1 cellular context compared by ENCODE assay signal in genomic region chr5:892390-893136, GRCh38.
TF ChIP-seq lines count a peak whose summit lies in the region.

BRD9 (minus strand) TSS chr5:892801; CDS start chr5:892657, 144 bp downstream.
A gene with protein sequence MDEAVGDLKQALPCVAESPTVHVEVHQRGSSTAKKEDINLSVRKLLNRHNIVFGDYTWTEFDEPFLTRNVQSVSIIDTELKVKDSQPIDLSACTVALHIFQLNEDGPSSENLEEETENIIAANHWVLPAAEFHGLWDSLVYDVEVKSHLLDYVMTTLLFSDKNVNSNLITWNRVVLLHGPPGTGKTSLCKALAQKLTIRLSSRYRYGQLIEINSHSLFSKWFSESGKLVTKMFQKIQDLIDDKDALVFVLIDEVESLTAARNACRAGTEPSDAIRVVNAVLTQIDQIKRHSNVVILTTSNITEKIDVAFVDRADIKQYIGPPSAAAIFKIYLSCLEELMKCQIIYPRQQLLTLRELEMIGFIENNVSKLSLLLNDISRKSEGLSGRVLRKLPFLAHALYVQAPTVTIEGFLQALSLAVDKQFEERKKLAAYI (plus strand): TSS chr5:892884. CDS start chr5:892999, 115 bp downstream.

TF ChIP-seq in K562, 482 proteins besides CTCF, POLR2A, EP300 and RAD21 (continued from another document and continues in another):
- peak; percentile 76 for TF ChIP-seq ZNF592 (IDR thresholded peaks at IDR 0.05)
- no peak; the same call in 1 of the 2 replicates for TF ChIP-seq ZNF274 (IDR thresholded peaks at IDR 0.05; ENCODE audit: borderline replicate concordance, low read depth, low read length)
- peak; percentile 50; the same call in 1 of the 2 replicates for TF ChIP-seq MTA2 (IDR thresholded peaks at IDR 0.05; ENCODE audit: low read depth)
- no peak for TF ChIP-seq ETS2 (tag; IDR thresholded peaks at IDR 0.05; ENCODE audit: borderline replicate concordance, poor library complexity, severe bottlenecking)
- 0 out of 2 replicates have a peak, but pooled peaks have one; percentile 39 for TF ChIP-seq CBX1 (IDR thresholded peaks at IDR 0.05; ENCODE audit: low read depth)
- no peak for TF ChIP-seq ZNF121 (CRISPR knock-in tag; conservative IDR thresholded peaks at IDR 0.05)
- TF ChIP-seq BHLHE40 (IDR thresholded peaks at IDR 0.05; ENCODE audit: low read length): no peak
- TF ChIP-seq ATF3 (IDR thresholded peaks at IDR 0.05): no peak
- TF ChIP-seq ATF3 (CRISPR knock-in tag; conservative IDR thresholded peaks at IDR 0.05): 0 out of 2 replicates have a peak, but pooled peaks have one; percentile 33
- TF ChIP-seq ZNF445 (CRISPR knock-in tag; IDR thresholded peaks at IDR 0.05; ENCODE audit: low read depth): no peak
- TF ChIP-seq, protein P1, sequence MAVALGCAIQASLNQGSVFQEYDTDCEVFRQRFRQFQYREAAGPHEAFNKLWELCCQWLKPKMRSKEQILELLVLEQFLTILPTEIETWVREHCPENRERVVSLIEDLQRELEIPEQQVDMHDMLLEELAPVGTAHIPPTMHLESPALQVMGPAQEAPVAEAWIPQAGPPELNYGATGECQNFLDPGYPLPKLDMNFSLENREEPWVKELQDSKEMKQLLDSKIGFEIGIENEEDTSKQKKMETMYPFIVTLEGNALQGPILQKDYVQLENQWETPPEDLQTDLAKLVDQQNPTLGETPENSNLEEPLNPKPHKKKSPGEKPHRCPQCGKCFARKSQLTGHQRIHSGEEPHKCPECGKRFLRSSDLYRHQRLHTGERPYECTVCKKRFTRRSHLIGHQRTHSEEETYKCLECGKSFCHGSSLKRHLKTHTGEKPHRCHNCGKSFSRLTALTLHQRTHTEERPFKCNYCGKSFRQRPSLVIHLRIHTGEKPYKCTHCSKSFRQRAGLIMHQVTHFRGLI (CRISPR knock-in tag; IDR thresholded peaks at IDR 0.05): no peak
- TF ChIP-seq TCF3 (CRISPR knock-in tag; IDR thresholded peaks at IDR 0.05): no peak
- TF ChIP-seq TCFL5 (CRISPR knock-in tag; conservative IDR thresholded peaks at IDR 0.05): no peak
- TF ChIP-seq SIX5 (IDR thresholded peaks at IDR 0.05; ENCODE audit: borderline replicate concordance in 1 of 2, insufficient read depth in 1 of 2, low read depth in 1 of 2, low read length in 2 of 2): peak; percentile 21 to 42; a peak in 2 of 4 replicates
- TF ChIP-seq, protein P2, sequence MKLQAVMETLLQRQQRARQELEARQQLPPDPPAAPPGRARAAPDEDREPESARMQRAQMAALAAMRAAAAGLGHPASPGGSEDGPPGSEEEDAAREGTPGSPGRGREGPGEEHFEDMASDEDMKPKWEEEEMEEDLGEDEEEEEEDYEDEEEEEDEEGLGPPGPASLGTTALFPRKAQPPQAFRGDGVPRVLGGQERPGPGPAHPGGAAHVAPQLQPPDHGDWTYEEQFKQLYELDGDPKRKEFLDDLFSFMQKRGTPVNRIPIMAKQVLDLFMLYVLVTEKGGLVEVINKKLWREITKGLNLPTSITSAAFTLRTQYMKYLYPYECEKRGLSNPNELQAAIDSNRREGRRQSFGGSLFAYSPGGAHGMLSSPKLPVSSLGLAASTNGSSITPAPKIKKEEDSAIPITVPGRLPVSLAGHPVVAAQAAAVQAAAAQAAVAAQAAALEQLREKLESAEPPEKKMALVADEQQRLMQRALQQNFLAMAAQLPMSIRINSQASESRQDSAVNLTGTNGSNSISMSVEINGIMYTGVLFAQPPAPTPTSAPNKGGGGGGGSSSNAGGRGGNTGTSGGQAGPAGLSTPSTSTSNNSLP (IDR thresholded peaks at IDR 0.05; ENCODE audit: borderline replicate concordance, low read depth, low read length): no peak
- peak in 1 of 2 experiments; percentile 24; a peak in 1 of 4 replicates for TF ChIP-seq TBL1XR1 (IDR thresholded peaks at IDR 0.05; ENCODE audit: low read length in 2 of 2)
- no peak for TF ChIP-seq RBM25 (IDR thresholded peaks at IDR 0.05; ENCODE audit: low read depth, low read length, severe bottlenecking)
- TF ChIP-seq ZFPM2 (CRISPR knock-in tag; IDR thresholded peaks at IDR 0.05): no peak
- TF ChIP-seq BDP1 (IDR thresholded peaks at IDR 0.05; ENCODE audit: insufficient read depth, insufficient read length): no peak
- no peak for TF ChIP-seq TSC22D4 (tag; IDR thresholded peaks at IDR 0.05)
- TF ChIP-seq CGGBP1 (CRISPR knock-in tag; IDR thresholded peaks at IDR 0.05): no peak
- no peak for TF ChIP-seq MAFF (IDR thresholded peaks at IDR 0.05; ENCODE audit: low read length)
- TF ChIP-seq HNRNPUL1 (IDR thresholded peaks at IDR 0.05; ENCODE audit: low read length): no peak
- no peak for TF ChIP-seq TCF7L2 (IDR thresholded peaks at IDR 0.05; ENCODE audit: low read depth, low read length)
- TF ChIP-seq FOXJ2 (tag; IDR thresholded peaks at IDR 0.05): no peak
- no peak for TF ChIP-seq HMBOX1 (IDR thresholded peaks at IDR 0.05)
- peak; percentile 99 for TF ChIP-seq SAP30 (IDR thresholded peaks at IDR 0.05; ENCODE audit: borderline replicate concordance, insufficient read depth, low read depth, low read length, poor library complexity, severe bottlenecking)
- TF ChIP-seq GATAD2B (IDR thresholded peaks at IDR 0.05; ENCODE audit: borderline replicate concordance): peak; percentile 99
- no peak for TF ChIP-seq CHAMP1 (IDR thresholded peaks at IDR 0.05)
- TF ChIP-seq, protein P3, sequence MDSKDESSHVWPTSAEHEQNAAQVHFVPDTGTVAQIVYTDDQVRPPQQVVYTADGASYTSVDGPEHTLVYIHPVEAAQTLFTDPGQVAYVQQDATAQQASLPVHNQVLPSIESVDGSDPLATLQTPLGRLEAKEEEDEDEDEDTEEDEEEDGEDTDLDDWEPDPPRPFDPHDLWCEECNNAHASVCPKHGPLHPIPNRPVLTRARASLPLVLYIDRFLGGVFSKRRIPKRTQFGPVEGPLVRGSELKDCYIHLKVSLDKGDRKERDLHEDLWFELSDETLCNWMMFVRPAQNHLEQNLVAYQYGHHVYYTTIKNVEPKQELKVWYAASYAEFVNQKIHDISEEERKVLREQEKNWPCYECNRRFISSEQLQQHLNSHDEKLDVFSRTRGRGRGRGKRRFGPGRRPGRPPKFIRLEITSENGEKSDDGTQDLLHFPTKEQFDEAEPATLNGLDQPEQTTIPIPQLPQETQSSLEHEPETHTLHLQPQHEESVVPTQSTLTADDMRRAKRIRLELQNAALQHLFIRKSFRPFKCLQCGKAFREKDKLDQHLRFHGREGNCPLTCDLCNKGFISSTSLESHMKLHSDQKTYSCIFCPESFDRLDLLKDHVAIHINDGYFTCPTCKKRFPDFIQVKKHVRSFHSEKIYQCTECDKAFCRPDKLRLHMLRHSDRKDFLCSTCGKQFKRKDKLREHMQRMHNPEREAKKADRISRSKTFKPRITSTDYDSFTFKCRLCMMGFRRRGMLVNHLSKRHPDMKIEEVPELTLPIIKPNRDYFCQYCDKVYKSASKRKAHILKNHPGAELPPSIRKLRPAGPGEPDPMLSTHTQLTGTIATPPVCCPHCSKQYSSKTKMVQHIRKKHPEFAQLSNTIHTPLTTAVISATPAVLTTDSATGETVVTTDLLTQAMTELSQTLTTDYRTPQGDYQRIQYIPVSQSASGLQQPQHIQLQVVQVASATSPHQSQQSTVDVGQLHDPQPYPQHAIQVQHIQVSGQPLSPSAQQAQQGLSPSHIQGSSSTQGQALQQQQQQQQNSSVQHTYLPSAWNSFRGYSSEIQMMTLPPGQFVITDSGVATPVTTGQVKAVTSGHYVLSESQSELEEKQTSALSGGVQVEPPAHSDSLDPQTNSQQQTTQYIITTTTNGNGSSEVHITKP (IDR thresholded peaks at IDR 0.05; ENCODE audit: partially characterized antibody): no peak
- peak; percentile 99 for TF ChIP-seq E2F4 (CRISPR knock-in tag; IDR thresholded peaks at IDR 0.05; ENCODE audit: low read depth)
- no peak for TF ChIP-seq RBM22 (IDR thresholded peaks at IDR 0.05; ENCODE audit: low read depth, low read length, poor library complexity, severe bottlenecking)
- no peak for TF ChIP-seq PRMT5 (CRISPR knock-in tag; IDR thresholded peaks at IDR 0.05)
- peak; percentile 97 for TF ChIP-seq KLF1 (tag; IDR thresholded peaks at IDR 0.05)
- no peak for TF ChIP-seq SMARCB1 (IDR thresholded peaks at IDR 0.05; ENCODE audit: insufficient read length, low read depth)
- TF ChIP-seq JUNB (CRISPR knock-in tag; conservative IDR thresholded peaks at IDR 0.05): no peak
- no peak for TF ChIP-seq BRF2 (IDR thresholded peaks at IDR 0.05; ENCODE audit: borderline replicate concordance, insufficient read depth, insufficient read length)
- TF ChIP-seq ZEB2 (IDR thresholded peaks at IDR 0.05): no peak
